ENCODE assay signal across 8 cellular contexts in the genomic region with DNA sequence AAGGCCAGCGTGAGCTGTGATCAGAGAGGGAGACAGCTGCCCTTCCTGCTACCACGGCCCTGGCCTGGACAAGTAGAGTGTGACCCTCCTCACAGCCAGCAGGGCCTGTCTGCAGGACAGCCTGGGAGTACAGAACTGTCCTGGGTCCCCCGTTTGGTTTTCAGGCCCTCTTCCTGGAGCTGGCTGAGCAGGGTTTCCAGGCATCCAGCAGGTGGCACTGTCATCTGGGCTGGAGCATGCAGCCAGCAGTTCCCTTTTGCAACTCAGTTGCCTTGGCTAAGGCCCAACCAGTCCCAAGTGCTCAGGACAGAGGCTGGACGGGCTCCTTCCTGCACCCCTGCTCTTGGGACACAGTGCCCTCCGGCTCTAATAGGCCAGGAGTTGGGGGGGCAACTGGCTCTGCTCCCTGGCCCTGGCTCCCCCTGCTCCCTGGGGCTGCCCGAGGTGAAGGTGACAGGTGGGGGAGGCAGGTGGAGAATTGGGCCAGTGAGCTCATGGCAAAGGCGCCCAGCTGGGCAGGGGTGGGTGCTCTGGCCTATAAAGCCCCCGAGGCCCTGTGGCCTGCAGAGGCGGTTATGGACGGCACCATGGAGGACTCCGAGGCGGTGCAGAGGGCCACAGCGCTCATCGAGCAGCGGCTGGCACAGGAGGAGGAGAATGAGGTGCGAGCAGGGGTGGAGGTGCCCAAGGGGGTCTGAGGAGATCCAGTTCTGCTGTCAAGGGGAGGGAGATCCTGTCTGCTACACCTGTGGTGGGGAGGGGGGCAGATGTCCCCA. TPM values are rescaled to one million over a fixed set of nuclear protein-coding genes. Genes with fewer than 3 reads are reported as not detected.
DNase-seq lines count a peak whose midpoint lies in the region; ATAC-seq and TF ChIP-seq lines count a peak whose summit lies in the region.

A gene with protein sequence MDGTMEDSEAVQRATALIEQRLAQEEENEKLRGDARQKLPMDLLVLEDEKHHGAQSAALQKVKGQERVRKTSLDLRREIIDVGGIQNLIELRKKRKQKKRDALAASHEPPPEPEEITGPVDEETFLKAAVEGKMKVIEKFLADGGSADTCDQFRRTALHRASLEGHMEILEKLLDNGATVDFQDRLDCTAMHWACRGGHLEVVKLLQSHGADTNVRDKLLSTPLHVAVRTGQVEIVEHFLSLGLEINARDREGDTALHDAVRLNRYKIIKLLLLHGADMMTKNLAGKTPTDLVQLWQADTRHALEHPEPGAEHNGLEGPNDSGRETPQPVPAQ (plus strand): TSS at position 566 of the 776 bp plus-strand sequence. CDS start 10 bp downstream, at position 576.

- H3K36me3 Mint-ChIP-seq in stimulated activated memory B cell treated with anti-CD40 and anti-IgM and Interleukin-4, amounts not matched to agents 10 μg/mL and 1 μg/mL and 100 μg/mL, for 72 hours: no peaks in the 10 kb centered on the region

- DNase-seq in EH (ENCODE audit: low read depth): peak; percentile 82
- DNase-seq in NOMO-1 treated with DMSO at 0.1 percent for 48 hours (lab: John Stamatoyannopoulos, UW; ENCODE audit: unreplicated experiment): peak; percentile 61
- DNase-seq in activated CD8-positive, alpha-beta memory T cell treated with anti-CD3 and anti-CD28 coated beads, Interleukin-2, amount 50 U/mL, for 4 hours: peak; percentile 52
- DNase-seq in epithelial cell of proximal tubule (ENCODE audit: low read depth): no peak
- DNase-seq in myocyte (ENCODE audit: low read depth): peak; percentile 86
- DNase-seq in NCI-H1048 (lab: John Stamatoyannopoulos, UW): no peak

- H3K27ac Mint-ChIP-seq in stimulated activated memory B cell treated with anti-CD40 and anti-IgM and Interleukin-4, amounts not matched to agents 10 μg/mL and 1 μg/mL and 100 μg/mL, for 72 hours: no peak within 1 kb of the TSS

- peak; percentile 68 for ATAC-seq in HG02588 (IDR thresholded peaks at IDR 0.05; ENCODE audit: unreplicated experiment)
- peak; percentile 76 for ATAC-seq in stimulated activated memory B cell treated with anti-CD40 and anti-IgM and Interleukin-4, amounts not matched to agents 10 μg/mL and 1 μg/mL and 100 μg/mL, for 72 hours

- peak; percentile 96 for TF ChIP-seq CTCF in epithelial cell of proximal tubule (conservative IDR thresholded peaks at IDR 0.05; ENCODE audit: low read depth, low read length)

- no peak within 1 kb of the TSS for H3K4me3 ChIP-seq in epithelial cell of proximal tubule (ENCODE audit: low read depth, low read length)

- no peaks in the 10 kb centered on the region for H3K9me3 Mint-ChIP-seq in stimulated activated memory B cell treated with anti-CD40 and anti-IgM and Interleukin-4, amounts not matched to agents 10 μg/mL and 1 μg/mL and 100 μg/mL, for 72 hours

- H3K4me3 Mint-ChIP-seq in stimulated activated memory B cell treated with anti-CD40 and anti-IgM and Interleukin-4, amounts not matched to agents 10 μg/mL and 1 μg/mL and 100 μg/mL, for 72 hours: no peak within 1 kb of the TSS

- no peaks in the 10 kb centered on the region for H3K27me3 Mint-ChIP-seq in stimulated activated memory B cell treated with anti-CD40 and anti-IgM and Interleukin-4, amounts not matched to agents 10 μg/mL and 1 μg/mL and 100 μg/mL, for 72 hours

- peaks cover 7% of the 10 kb centered on the region for H3K4me1 Mint-ChIP-seq in stimulated activated memory B cell treated with anti-CD40 and anti-IgM and Interleukin-4, amounts not matched to agents 10 μg/mL and 1 μg/mL and 100 μg/mL, for 72 hours

RNA-seq across cellular contexts. Expression of the gene that starts here (rescaled TPM):
- 3.3 and 6.8 TPM in 2 replicates for total RNA-seq in epithelial cell of proximal tubule
- total RNA-seq in myocyte: 61.9 and 115 TPM in 2 replicates
- 4.7 TPM for polyA plus RNA-seq in myocyte (2012)

Comparison
In these comparisons a context has a peak if more than half of its experiments do, and no peak if none do; other contexts are left out.
1. DNase-seq: peak in EH (single experiment), NOMO-1 treated with DMSO at 0.1 percent for 48 hours (single experiment), activated CD8-positive, alpha-beta memory T cell treated with anti-CD3 and anti-CD28 coated beads, Interleukin-2, amount 50 U/mL, for 4 hours (single experiment) and myocyte (single experiment); none in epithelial cell of proximal tubule (single experiment) and NCI-H1048 (single experiment).